8 cellular contexts compared by ENCODE assay signal in genomic region chr1:223713546-223714420, GRCh38. TPM values are rescaled to one million over a fixed set of nuclear protein-coding genes. Genes with fewer than 3 reads are reported as not detected.
DNase-seq lines count a peak whose midpoint lies in the region; ATAC-seq, FAIRE-seq and TF ChIP-seq lines count a peak whose summit lies in the region.

No MANE protein-coding gene starts in this region.

- POLR2A ChIA-PET in AG04450 (lab: Yijun Ruan, JAX) = interaction anchor here (0.6 kb wide), 1 partner anchor 35 kb away, joined by 3 read pairs; no protein-coding TSS in a partner anchor

- DNase-seq in AG04450 (ENCODE audit: low read depth, low spot score) = no peak
- DNase-seq in caudate nucleus (lab: John Stamatoyannopoulos, UW) = peak in 1 of 61 donors; percentile 42
- DNase-seq in NCI-H187 (lab: John Stamatoyannopoulos, UW) = no peak
- DNase-seq in HTR-8/SVneo (ENCODE audit: insufficient read length, low spot score) = no peak
- no peak for DNase-seq in HuH-7.5 (ENCODE audit: low spot score)

- CTCF ChIA-PET in AG04450 (lab: Charles Lee) = interaction anchor here (1.1 to 1.7 kb wide), 2 partner anchors 10 to 11 kb away, joined by 3 to 5 read pairs; no protein-coding TSS in a partner anchor

- no peak for FAIRE-seq in HTR-8/SVneo (lab: Jason Lieb, UNC)

- H3K4me3 ChIP-seq in AG04450 (ENCODE audit: low read depth, low read length) (peak overlapping the region; percentile 95), HUES6 (ENCODE audit: low read depth, low read length) (peak overlapping the region; percentile 95), muscle layer of colon (ENCODE audit: low read depth in 1 of 2, low read length in 2 of 2) (peak overlapping the region; percentile 70 to 82)

- peaks cover 8% of the 10 kb centered on the region; the same call in 1 of the 2 replicates for H3K36me3 ChIP-seq in HUES6 (ENCODE audit: control insufficient read depth, insufficient read depth, low read length)
- H3K36me3 ChIP-seq in muscle layer of colon (ENCODE audit: insufficient read depth, low read length) = peaks cover 13% of the 10 kb centered on the region

- H3K27ac ChIP-seq in AG04450 (ENCODE audit: low read depth, low read length) (peak overlapping the region; percentile 80), HUES6 (ENCODE audit: low read depth, low read length) (no peak overlapping the region), caudate nucleus (ENCODE audit: low read depth, low read length) (peak overlapping the region; percentile 88), muscle layer of colon (ENCODE audit: low read depth, low read length) (peak overlapping the region; percentile 80)

- H3K4me1 ChIP-seq in HUES6 (ENCODE audit: control insufficient read depth, insufficient read depth, low read length) (peaks cover 52% of the 10 kb centered on the region), muscle layer of colon (ENCODE audit: insufficient read depth, low read length) (peaks cover 52% of the 10 kb centered on the region)

- TF ChIP-seq CTCF in AG04450 (IDR thresholded peaks at IDR 0.05; ENCODE audit: low read depth, low read length) = no peak

- H3K9ac ChIP-seq in HUES6 (ENCODE audit: low read length) = peak overlapping the region; percentile 97
- peak overlapping the region; percentile 69 for H3K9ac ChIP-seq in muscle layer of colon (ENCODE audit: low read length)

- H3K9me3 ChIP-seq in AG04450 (ENCODE audit: control insufficient read depth, insufficient read depth, low read length) = no peaks in the 10 kb centered on the region
- no peaks in the 10 kb centered on the region for H3K9me3 ChIP-seq in HUES6 (ENCODE audit: control insufficient read depth, insufficient read depth, low read depth, low read length)
- no peaks in the 10 kb centered on the region for H3K9me3 ChIP-seq in muscle layer of colon (ENCODE audit: low read length)

- no peaks in the 10 kb centered on the region for H3K27me3 ChIP-seq in AG04450 (ENCODE audit: control insufficient read depth, insufficient read depth, low read length)
- H3K27me3 ChIP-seq in HUES6 (ENCODE audit: control insufficient read depth, insufficient read depth, low read length) = peaks cover 62% of the 10 kb centered on the region
- H3K27me3 ChIP-seq in muscle layer of colon (ENCODE audit: control insufficient read depth in 1 of 2, insufficient read depth in 2 of 2, low read length in 2 of 2) = no peaks in the 10 kb centered on the region

- ATAC-seq in GM18502 (IDR thresholded peaks at IDR 0.05; ENCODE audit: poor library complexity, unreplicated experiment) = no peak

RNA-seq across cellular contexts. Expression of gene CAPN2, which starts 1.4 kb away (rescaled TPM):
- polyA plus RNA-seq in AG04450 (2011; rRNA removed) = 417 and 433 TPM in 2 replicates
- 355 and 396 TPM in 2 replicates for polyA minus RNA-seq in AG04450 (2011; rRNA and poly(A)+ RNA removed)

RNA-seq across cellular contexts. Expression of gene CAPN8, which starts 48.3 kb away (rescaled TPM):
- polyA plus RNA-seq in AG04450 (2011; rRNA removed) = not detected in 2 replicates
- not detected in 2 replicates for polyA minus RNA-seq in AG04450 (2011; rRNA and poly(A)+ RNA removed)
